15 cellular contexts compared by ENCODE assay signal in the genomic region with DNA sequence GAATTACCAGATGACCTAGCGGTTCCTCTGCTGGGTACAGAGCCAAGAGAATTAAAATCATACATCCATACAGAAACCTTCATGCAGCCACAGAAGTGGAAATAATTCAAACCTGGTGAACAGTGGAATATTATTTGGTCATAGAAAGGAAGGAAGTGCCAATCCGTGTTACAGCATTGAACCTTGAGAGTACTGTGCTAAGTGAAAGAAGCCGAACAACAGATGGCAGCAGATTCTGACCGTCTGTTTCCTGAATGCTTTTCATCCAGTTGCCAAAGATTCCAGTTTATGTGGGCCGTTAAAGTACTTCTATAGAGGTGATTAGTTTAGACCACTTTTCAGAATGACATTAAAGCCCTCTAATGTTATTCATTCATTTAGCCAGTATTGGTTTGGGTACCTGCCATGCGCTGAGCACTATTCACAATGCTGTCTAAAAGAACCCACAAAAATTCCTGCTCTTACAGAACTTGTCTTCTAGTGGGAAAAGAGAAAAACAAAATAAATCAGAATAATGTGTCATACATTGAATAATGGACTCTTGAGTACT. TPM values are rescaled to one million over a fixed set of nuclear protein-coding genes. Genes with fewer than 3 reads are reported as not detected.
A peak's percentile ranks its signal among the peaks of the same experiment; 100 is the strongest.
DNase-seq lines count a peak whose midpoint lies in the region; ATAC-seq, FAIRE-seq and TF ChIP-seq lines count a peak whose summit lies in the region.
"Had no signal": no experiment of that assay in that cellular context is flagged by ENCODE, and none has a peak within 500 bp of the region (broad histone marks: within the 10 kb centered on the region; RNA-seq: fewer than 3 reads in every experiment).

No MANE protein-coding gene starts in this region.

- H3K9me3 ChIP-seq in astrocyte (ENCODE audit: insufficient read depth, low read depth, low read length) (no peaks in the 10 kb centered on the region), spleen (no peaks in the 10 kb centered on the region)
- H3K9me3 ChIP-seq: BLaER1 had no signal

- H3K4me3 Mint-ChIP-seq in activated CD8-positive, alpha-beta memory T cell treated with anti-CD3 and anti-CD28 coated beads, Interleukin-2, amount 10 ng/mL, durations not matched to agents 7 days and 5 days, result no peak overlapping the region
- H3K4me3 Mint-ChIP-seq in astrocyte (ENCODE audit: unreplicated experiment), result no peak overlapping the region
- H3K4me3 Mint-ChIP-seq: H9 had no signal

- H3K36me3 ChIP-seq in astrocyte (ENCODE audit: insufficient read depth, low read length) (peaks cover 54% of the 10 kb centered on the region), spleen (peaks cover 9 to 100% (median 92%) of the 10 kb centered on the region in 6 donors)

- no peak for FAIRE-seq in astrocyte (lab: Jason Lieb, UNC)
- FAIRE-seq: GM12891 had no signal

- no peaks in the 10 kb centered on the region for H3K4me1 Mint-ChIP-seq in activated CD8-positive, alpha-beta memory T cell treated with anti-CD3 and anti-CD28 coated beads, Interleukin-2, amount 10 ng/mL, durations not matched to agents 7 days and 5 days
- H3K4me1 Mint-ChIP-seq in astrocyte (ENCODE audit: low read depth, unreplicated experiment), result no peaks in the 10 kb centered on the region
- H3K4me1 Mint-ChIP-seq: H9 had no signal

- H3K4me3 ChIP-seq in astrocyte (ENCODE audit: insufficient read depth, low read depth, low read length), result no peak overlapping the region
- no peak overlapping the region for H3K4me3 ChIP-seq in spleen
- H3K4me3 ChIP-seq: BLaER1 had no signal

- intact Hi-C loops in spleen (cut with DNase I; ENCODE audit: low total_unique reads) (no loop called here), cardiac septum (cut with DNase I) (no loop called here)

- no peak for ATAC-seq in activated CD8-positive, alpha-beta memory T cell treated with anti-CD3 and anti-CD28 coated beads, Interleukin-2, amount 10 ng/mL, durations not matched to agents 7 days and 5 days

- peak overlapping the region; percentile 24 for H3K27ac Mint-ChIP-seq in activated CD8-positive, alpha-beta memory T cell treated with anti-CD3 and anti-CD28 coated beads, Interleukin-2, amount 10 ng/mL, durations not matched to agents 7 days and 5 days
- H3K27ac Mint-ChIP-seq in astrocyte (ENCODE audit: unreplicated experiment), result no peak overlapping the region
- H3K27ac Mint-ChIP-seq: H9 had no signal

- no peaks in the 10 kb centered on the region for H3K9me3 Mint-ChIP-seq in activated CD8-positive, alpha-beta memory T cell treated with anti-CD3 and anti-CD28 coated beads, Interleukin-2, amount 10 ng/mL, durations not matched to agents 7 days and 5 days (ENCODE audit: low read depth)
- no peaks in the 10 kb centered on the region for H3K9me3 Mint-ChIP-seq in astrocyte (ENCODE audit: unreplicated experiment)
- H3K9me3 Mint-ChIP-seq: H9 had no signal

- H3K36me3 Mint-ChIP-seq in activated CD8-positive, alpha-beta memory T cell treated with anti-CD3 and anti-CD28 coated beads, Interleukin-2, amount 10 ng/mL, durations not matched to agents 7 days and 5 days, result peaks cover 52% of the 10 kb centered on the region
- H3K36me3 Mint-ChIP-seq in astrocyte (ENCODE audit: low read depth, unreplicated experiment), result peaks cover 25% of the 10 kb centered on the region

- no peak for TF ChIP-seq POLR2A in spleen (IDR thresholded peaks at IDR 0.05)

- 76 to 85% (median 82%) methylated on average over 6 of the region's 6 CpGs for WGBS in spleen, 5 donors

- H4K20me1 ChIP-seq in astrocyte (ENCODE audit: insufficient read depth, low read length), result peaks cover 9% of the 10 kb centered on the region
- H4K20me1 ChIP-seq: BLaER1 had no signal

- H3K27me3 ChIP-seq in astrocyte (ENCODE audit: insufficient read depth, low read length) (no peaks in the 10 kb centered on the region), spleen (replicated peaks in 1 of 7) (no peaks in the 10 kb centered on the region)
- H3K27me3 ChIP-seq: BLaER1 had no signal

- DNase-seq in activated CD8-positive, alpha-beta memory T cell treated with anti-CD3 and anti-CD28 coated beads, Interleukin-2, amount 10 ng/mL, durations not matched to agents 7 days and 5 days, result no peak
- no peak for DNase-seq in activated CD8-positive, alpha-beta memory T cell treated with anti-CD3 and anti-CD28 coated beads, Interleukin-2, amount 50 U/mL, for 48 hours
- DNase-seq in DMS 273 (lab: John Stamatoyannopoulos, UW; ENCODE audit: unreplicated experiment) (peak; percentile 69), astrocyte (ENCODE audit: low read depth) (peak; percentile 85), dermis blood vessel endothelial cell (peak; percentile 67), occipital lobe (lab: John Stamatoyannopoulos, UW) (no peak), spleen (no peak), cardiac septum (ENCODE audit: low spot score) (no peak)
- DNase-seq: 8988T, AML-193, DMS79, GOT3, H9 had no signal

- H3K27ac ChIP-seq in astrocyte (ENCODE audit: low read depth, low read length) (no peak overlapping the region), spleen (peak overlapping the region in 3 of 8 donors; percentile 11 to 36 (median 34))
- H3K27ac ChIP-seq: BLaER1 had no signal

- H3K4me2 ChIP-seq in astrocyte (ENCODE audit: low read length), result no peak overlapping the region
- H3K4me2 ChIP-seq: BLaER1 had no signal

- no peaks in the 10 kb centered on the region for H3K27me3 Mint-ChIP-seq in activated CD8-positive, alpha-beta memory T cell treated with anti-CD3 and anti-CD28 coated beads, Interleukin-2, amount 10 ng/mL, durations not matched to agents 7 days and 5 days
- no peaks in the 10 kb centered on the region for H3K27me3 Mint-ChIP-seq in astrocyte (ENCODE audit: low read depth, unreplicated experiment)

- H3K4me1 ChIP-seq in astrocyte (ENCODE audit: insufficient read depth, low read length) (no peaks in the 10 kb centered on the region), spleen (no peaks in the 10 kb centered on the region)
- H3K4me1 ChIP-seq: BLaER1 had no signal

- TF ChIP-seq CTCF in astrocyte (IDR thresholded peaks at IDR 0.05; ENCODE audit: insufficient read depth, low read depth, low read length) (no peak), spleen (IDR thresholded peaks at IDR 0.05 in 8 of 11, conservative IDR thresholded peaks at IDR 0.05 in 3 of 11) (no peak)

- CTCF ChIA-PET in activated CD8-positive, alpha-beta memory T cell treated with anti-CD3 and anti-CD28 coated beads, Interleukin-2, amount 10 ng/mL, durations not matched to agents 7 days and 5 days (lab: Charles Lee), result interaction anchor here (2.1 kb wide), 1 partner anchor 15 kb away, joined by 6 read pairs; no protein-coding TSS in a partner anchor

- no peak overlapping the region for H2AFZ ChIP-seq in astrocyte (ENCODE audit: low read depth, low read length)

- H3K9ac ChIP-seq in astrocyte (ENCODE audit: low read length), result no peak overlapping the region
- H3K9ac ChIP-seq: BLaER1 had no signal

- no peaks in the 10 kb centered on the region for H3K79me2 ChIP-seq in astrocyte (ENCODE audit: insufficient read depth, low read length)

RNA-seq across cellular contexts. Expression of a gene that starts 45.8 kb away (rescaled TPM):
- 10 to 100 TPM; 39.8 to 42.0 TPM for total RNA-seq in activated CD8-positive, alpha-beta memory T cell treated with anti-CD3 and anti-CD28 coated beads, Interleukin-2, amount 10 ng/mL, durations not matched to agents 7 days and 5 days
- total RNA-seq in astrocyte, result 44.8 and 47.7 TPM in 2 replicates
- 37.6 and 52.2 TPM in 2 replicates for total RNA-seq in dermis blood vessel endothelial cell
- total RNA-seq in occipital lobe, result 86.3 TPM
- 10 to 100 TPM; 41.7 to 59.6 (median 52.5) TPM for total RNA-seq in spleen
- 1 to 10 TPM; 5.0 to 8.7 (median 5.5) TPM for polyA plus RNA-seq in spleen
- total RNA-seq in cardiac septum, result 21.6 TPM

Comparison
In these comparisons a context has a peak if more than half of its experiments do, and no peak if none do; other contexts are left out.
1. DNase-seq: peak in DMS 273 (single experiment), astrocyte (single experiment) and dermis blood vessel endothelial cell (single experiment); none in activated CD8-positive, alpha-beta memory T cell treated with anti-CD3 and anti-CD28 coated beads, Interleukin-2, amount 10 ng/mL, durations not matched to agents 7 days and 5 days (single experiment), activated CD8-positive, alpha-beta memory T cell treated with anti-CD3 and anti-CD28 coated beads, Interleukin-2, amount 50 U/mL, for 48 hours (single experiment), occipital lobe (single experiment), spleen (single experiment) and cardiac septum (single experiment).